Comparison of ENCODE assay signal across 1 cellular context in genomic region chr20:17568045-17568788, GRCh38.
TF ChIP-seq lines count a peak whose summit lies in the region.

No MANE protein-coding gene starts in this region.

TF ChIP-seq in SK-N-SH treated with all-trans-retinoic acid at 6 μM for 48 hours, 23 proteins besides CTCF, POLR2A, EP300 and RAD21 (continued from another document):
- TF ChIP-seq CSRNP3 (CRISPR knock-in tag; IDR thresholded peaks at IDR 0.05) (no peak), ZFP30 (CRISPR knock-in tag; IDR thresholded peaks at IDR 0.05) (no peak), ESRRG (CRISPR knock-in tag; IDR thresholded peaks at IDR 0.05) (no peak), BACH2 (CRISPR knock-in tag; IDR thresholded peaks at IDR 0.05; ENCODE audit: borderline replicate concordance) (no peak), POU6F1 (CRISPR knock-in tag; IDR thresholded peaks at IDR 0.05; ENCODE audit: borderline replicate concordance, low read depth) (no peak)
